In the genomic region with DNA sequence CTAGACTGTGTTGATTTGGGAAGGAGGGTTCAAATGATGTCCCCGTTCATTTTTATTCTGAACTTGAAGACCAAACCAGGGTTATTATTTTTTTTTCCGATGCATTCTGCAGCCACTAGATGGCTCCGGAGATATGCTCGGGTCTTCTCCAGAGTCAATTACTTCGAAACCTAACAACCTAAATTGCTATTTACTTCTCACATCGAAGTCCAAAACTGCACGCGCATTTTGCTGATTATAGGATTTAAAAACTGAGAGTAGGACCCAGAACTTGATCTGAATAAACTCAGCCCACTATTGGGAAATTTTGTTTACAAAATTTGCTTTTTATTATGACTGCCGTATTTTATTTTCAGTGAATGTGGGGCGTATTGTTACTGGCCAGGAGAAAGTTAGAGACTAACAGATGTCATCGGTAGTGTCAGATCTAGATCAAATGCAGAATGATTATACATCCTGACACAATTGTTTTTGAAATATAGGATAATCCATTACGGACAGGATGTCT, we compare ENCODE assay signal across 8 cellular contexts.
DNase-seq lines count a peak whose midpoint lies in the region; ATAC-seq, FAIRE-seq and TF ChIP-seq lines count a peak whose summit lies in the region.

No MANE protein-coding gene starts in this region.

- no peak overlapping the region for H3K27ac ChIP-seq in stomach

- H3K27me3 Mint-ChIP-seq in activated naive CD8-positive, alpha-beta T cell treated with anti-CD3 and anti-CD28 coated beads for 36 hours, result peaks cover 47% of the 10 kb centered on the region

- DNase-seq in ELR (ENCODE audit: low read depth), result peak; percentile 79
- peak; percentile 67 for DNase-seq in NCI-H1105 (lab: John Stamatoyannopoulos, UW)
- peak; percentile 14 for DNase-seq in activated naive CD8-positive, alpha-beta T cell treated with anti-CD3 and anti-CD28 coated beads for 36 hours
- DNase-seq in hippocampal formation (lab: John Stamatoyannopoulos, UW), result peak; percentile 2 to 28
- no peak for DNase-seq in stomach

- H3K27me3 ChIP-seq in stomach, result peaks cover 0 to 5% (median 0%) of the 10 kb centered on the region in 3 donors

- H3K36me3 ChIP-seq in stomach, result no peaks in the 10 kb centered on the region

- peak; percentile 14 for FAIRE-seq in A204.1 (lab: Jason Lieb, UNC)

- TF ChIP-seq POLR2A in stomach (IDR thresholded peaks at IDR 0.05), result no peak

- no peak for TF ChIP-seq EP300 in stomach (IDR thresholded peaks at IDR 0.05)

- peak overlapping the region in 3 of 4 donors; percentile 17 to 30 (median 28) for H3K4me3 ChIP-seq in stomach

- H3K9me3 ChIP-seq in stomach, result no peaks in the 10 kb centered on the region

- no peaks in the 10 kb centered on the region for H3K36me3 Mint-ChIP-seq in activated naive CD8-positive, alpha-beta T cell treated with anti-CD3 and anti-CD28 coated beads for 36 hours

- H3K4me1 Mint-ChIP-seq in activated naive CD8-positive, alpha-beta T cell treated with anti-CD3 and anti-CD28 coated beads for 36 hours, result no peaks in the 10 kb centered on the region

- peaks cover 0 to 6% (median 2%) of the 10 kb centered on the region in 4 donors for H3K4me1 ChIP-seq in stomach

- TF ChIP-seq CTCF in stomach (IDR thresholded peaks at IDR 0.05), result peak in 4 of 7 experiments; percentile 38 to 65 (median 49)

- no peaks in the 10 kb centered on the region for H3K9me3 Mint-ChIP-seq in activated naive CD8-positive, alpha-beta T cell treated with anti-CD3 and anti-CD28 coated beads for 36 hours

- no peak overlapping the region for H3K27ac Mint-ChIP-seq in activated naive CD8-positive, alpha-beta T cell treated with anti-CD3 and anti-CD28 coated beads for 36 hours

- intact Hi-C loops in stomach (cut with DNase I; ENCODE audit: low total_unique reads), result no loop called here

- 3 to 6% (median 4%) methylated on average over 12 of the region's 12 CpGs for WGBS in stomach, 5 donors

- ATAC-seq in HG03159 (IDR thresholded peaks at IDR 0.05; ENCODE audit: unreplicated experiment) (no peak), GM18873 (IDR thresholded peaks at IDR 0.05; ENCODE audit: low FRiP score, unreplicated experiment) (no peak)

- peak overlapping the region; percentile 51 for H3K4me3 Mint-ChIP-seq in activated naive CD8-positive, alpha-beta T cell treated with anti-CD3 and anti-CD28 coated beads for 36 hours
